In genomic region chr20:25254571-25254970, GRCh38 we compare ENCODE assay signal across 16 cellular contexts. TPM values are rescaled to one million over a fixed set of nuclear protein-coding genes. Genes with fewer than 3 reads are reported as not detected.
DNase-seq lines count a peak whose midpoint lies in the region; ATAC-seq and TF ChIP-seq lines count a peak whose summit lies in the region.
"Had no signal": no experiment of that assay in that cellular context is flagged by ENCODE, and none has a peak within 500 bp of the region (broad histone marks: within the 10 kb centered on the region; RNA-seq: fewer than 3 reads in every experiment).

No MANE protein-coding gene starts in this region.

- no peaks in the 10 kb centered on the region for H3K27me3 Mint-ChIP-seq in osteocyte (ENCODE audit: unreplicated experiment)
- no peaks in the 10 kb centered on the region for H3K27me3 Mint-ChIP-seq in activated T-helper 1 cell treated with anti-CD3 and anti-CD28 coated beads, Interleukin-12 subunit alpha, Interleukin-12 subunit beta, Interleukin-2, Interleukin-4 antibody, amounts not matched to agents 30 ng/mL and 10 ng/mL and 1 ng/mL, durations not matched to agents 14 hours and 24 hours and 36 hours (ENCODE audit: insufficient read depth)
- H3K27me3 Mint-ChIP-seq: T-cell had no signal

- peak; percentile 40 for ATAC-seq in SK-N-SH treated with all-trans-retinoic acid at 6 μM for 48 hours
- peak; percentile 50 to 57 for ATAC-seq in left cardiac atrium
- no peak for ATAC-seq in HG02938 (IDR thresholded peaks at IDR 0.05; ENCODE audit: unreplicated experiment)
- ATAC-seq in PC-3, result no peak
- ATAC-seq: activated naive CD4-positive, alpha-beta T cell treated with anti-CD3 and anti-CD28 coated beads, Interleukin-2, amount 50 U/mL, for 72 hours; T-cell had no signal

- H3K36me3 Mint-ChIP-seq in osteocyte (ENCODE audit: unreplicated experiment), result peaks cover 33% of the 10 kb centered on the region
- peaks cover 6% of the 10 kb centered on the region for H3K36me3 Mint-ChIP-seq in activated T-helper 1 cell treated with anti-CD3 and anti-CD28 coated beads, Interleukin-12 subunit alpha, Interleukin-12 subunit beta, Interleukin-2, Interleukin-4 antibody, amounts not matched to agents 30 ng/mL and 10 ng/mL and 1 ng/mL, durations not matched to agents 14 hours and 24 hours and 36 hours (ENCODE audit: low read depth)
- H3K36me3 Mint-ChIP-seq: activated naive CD4-positive, alpha-beta T cell treated with anti-CD3 and anti-CD28 coated beads, Interleukin-2, amount 50 U/mL, for 72 hours had no signal

- peaks cover 70% of the 10 kb centered on the region for H3K4me1 Mint-ChIP-seq in osteocyte (ENCODE audit: unreplicated experiment)
- peaks cover 34% of the 10 kb centered on the region for H3K4me1 Mint-ChIP-seq in activated T-helper 1 cell treated with anti-CD3 and anti-CD28 coated beads, Interleukin-12 subunit alpha, Interleukin-12 subunit beta, Interleukin-2, Interleukin-4 antibody, amounts not matched to agents 30 ng/mL and 10 ng/mL and 1 ng/mL, durations not matched to agents 14 hours and 24 hours and 36 hours (ENCODE audit: low read depth)

- no peak overlapping the region for H3K9ac ChIP-seq in PC-3 (ENCODE audit: low read length)

- peak; percentile 60 for DNase-seq in BE2C
- DNase-seq in left cardiac atrium, result no peak
- DNase-seq in osteocyte (ENCODE audit: extremely low spot score, unreplicated experiment), result no peak
- DNase-seq in PC-3, result no peak
- no peak for DNase-seq in activated T-helper 1 cell treated with anti-CD3 and anti-CD28 coated beads, Interleukin-12 subunit alpha, Interleukin-12 subunit beta, Interleukin-2, Interleukin-4 antibody, amounts not matched to agents 30 ng/mL and 10 ng/mL and 1 ng/mL, durations not matched to agents 14 hours and 24 hours and 36 hours (ENCODE audit: low spot score)
- DNase-seq in Kasumi-1 (lab: John Stamatoyannopoulos, UW), result no peak
- DNase-seq: DMS 273 treated with DMSO at 0.1 percent for 48 hours; islet precursor cell; NCI-H187 treated with DMSO at 0.1 percent for 48 hours; NCI-H510A; stimulated activated CD4-positive, alpha-beta T cell treated with anti-CD3 and anti-CD28 coated beads, Interleukin-1b, Interleukin-23, amount 100 ng/mL, for 48 hours; T-cell had no signal

- H3K27me3 ChIP-seq in BE2C, result no peaks in the 10 kb centered on the region
- H3K27me3 ChIP-seq in PC-3 (ENCODE audit: low read length), result no peaks in the 10 kb centered on the region

- peak overlapping the region; percentile 11 for H3K27ac Mint-ChIP-seq in osteocyte (ENCODE audit: unreplicated experiment)
- no peak overlapping the region for H3K27ac Mint-ChIP-seq in activated T-helper 1 cell treated with anti-CD3 and anti-CD28 coated beads, Interleukin-12 subunit alpha, Interleukin-12 subunit beta, Interleukin-2, Interleukin-4 antibody, amounts not matched to agents 30 ng/mL and 10 ng/mL and 1 ng/mL, durations not matched to agents 14 hours and 24 hours and 36 hours

- no peaks in the 10 kb centered on the region for H3F3A ChIP-seq in PC-3 (ENCODE audit: low read length, unreplicated experiment)

- H3K79me2 ChIP-seq in PC-3 (ENCODE audit: low read length), result peaks cover 94% of the 10 kb centered on the region

- no peak overlapping the region for H3K4me3 Mint-ChIP-seq in osteocyte (ENCODE audit: unreplicated experiment)
- no peak overlapping the region for H3K4me3 Mint-ChIP-seq in activated T-helper 1 cell treated with anti-CD3 and anti-CD28 coated beads, Interleukin-12 subunit alpha, Interleukin-12 subunit beta, Interleukin-2, Interleukin-4 antibody, amounts not matched to agents 30 ng/mL and 10 ng/mL and 1 ng/mL, durations not matched to agents 14 hours and 24 hours and 36 hours
- H3K4me3 Mint-ChIP-seq: T-cell, WTC11 had no signal

- H3K4me1 ChIP-seq in BE2C (peaks cover 32% of the 10 kb centered on the region), PC-3 (ENCODE audit: insufficient read depth, low read length) (peaks cover 42% of the 10 kb centered on the region)

- H2AFZ ChIP-seq in PC-3 (ENCODE audit: low read length), result no peak overlapping the region

- no peaks in the 10 kb centered on the region for H3K9me3 Mint-ChIP-seq in osteocyte (ENCODE audit: unreplicated experiment)
- H3K9me3 Mint-ChIP-seq in activated T-helper 1 cell treated with anti-CD3 and anti-CD28 coated beads, Interleukin-12 subunit alpha, Interleukin-12 subunit beta, Interleukin-2, Interleukin-4 antibody, amounts not matched to agents 30 ng/mL and 10 ng/mL and 1 ng/mL, durations not matched to agents 14 hours and 24 hours and 36 hours, result no peaks in the 10 kb centered on the region
- H3K9me3 Mint-ChIP-seq: activated naive CD4-positive, alpha-beta T cell treated with anti-CD3 and anti-CD28 coated beads, Interleukin-2, amount 50 U/mL, for 72 hours; T-cell; WTC11 had no signal

- H3K36me3 ChIP-seq in BE2C (peaks cover 8% of the 10 kb centered on the region), PC-3 (ENCODE audit: low read depth, low read length) (peaks cover 46% of the 10 kb centered on the region)

- H4K20me1 ChIP-seq in PC-3 (ENCODE audit: low read length), result peaks cover 78% of the 10 kb centered on the region

- intact Hi-C loops in left cardiac atrium (cut with DNase I) (loop anchor here in 1 of 2 donors (10.0 kb wide), 1 partner anchor 260 kb away; the partner anchor contains the start of gene APMAP), PC-3 (cut with micrococcal nuclease) (no loop called here)
- intact Hi-C loops in activated T-helper 1 cell treated with anti-CD3 and anti-CD28 coated beads, Interleukin-12 subunit alpha, Interleukin-12 subunit beta, Interleukin-2, Interleukin-4 antibody, amounts not matched to agents 30 ng/mL and 10 ng/mL and 1 ng/mL, durations not matched to agents 14 hours and 24 hours and 36 hours (cut with micrococcal nuclease), result no loop called here

- CTCF ChIA-PET in PC-3 (lab: Charles Lee), result interaction anchor here (0.6 kb wide), 1 partner anchor 79 kb away, joined by 3 read pairs; no protein-coding TSS in a partner anchor

- no TSS peak for BruUV-seq in PC-3 (replicated peaks; lab: Mats Ljungman, UMichigan)

- H3K9me2 ChIP-seq in PC-3 (replicated peaks; ENCODE audit: low read length), result no peaks in the 10 kb centered on the region

- TF ChIP-seq CTCF in BE2C (IDR thresholded peaks at IDR 0.05; ENCODE audit: low read depth, low read length), result no peak
- TF ChIP-seq CTCF in osteocyte (IDR thresholded peaks at IDR 0.05), result no peak
- no peak for TF ChIP-seq CTCF in PC-3 (conservative IDR thresholded peaks at IDR 0.05; ENCODE audit: low read depth, low read length)

- H3K4me2 ChIP-seq in PC-3 (ENCODE audit: low read length), result no peak overlapping the region

- H3K4me3 ChIP-seq in BE2C (ENCODE audit: low read depth, low read length) (peak overlapping the region; percentile 12), PC-3 (ENCODE audit: low read length) (no peak overlapping the region)

- no peak overlapping the region for H3K27ac ChIP-seq in PC-3 (ENCODE audit: low read length)

- POLR2A ChIA-PET in PC-3 (lab: Charles Lee; ENCODE audit: unreplicated experiment), result no interaction called here

- H3K9me3 ChIP-seq in BE2C, result no peaks in the 10 kb centered on the region
- no peaks in the 10 kb centered on the region for H3K9me3 ChIP-seq in PC-3 (ENCODE audit: low read length)

TF ChIP-seq in SK-N-SH treated with all-trans-retinoic acid at 6 μM for 48 hours, 23 proteins besides CTCF, POLR2A, EP300 and RAD21:
- TF ChIP-seq TCF4 (CRISPR knock-in tag; IDR thresholded peaks at IDR 0.05; ENCODE audit: borderline replicate concordance) (peak; percentile 81), BACH2 (CRISPR knock-in tag; IDR thresholded peaks at IDR 0.05; ENCODE audit: borderline replicate concordance) (no peak), ISL1 (CRISPR knock-in tag; IDR thresholded peaks at IDR 0.05) (peak; percentile 80)
- TF ChIP-seq, protein P1, sequence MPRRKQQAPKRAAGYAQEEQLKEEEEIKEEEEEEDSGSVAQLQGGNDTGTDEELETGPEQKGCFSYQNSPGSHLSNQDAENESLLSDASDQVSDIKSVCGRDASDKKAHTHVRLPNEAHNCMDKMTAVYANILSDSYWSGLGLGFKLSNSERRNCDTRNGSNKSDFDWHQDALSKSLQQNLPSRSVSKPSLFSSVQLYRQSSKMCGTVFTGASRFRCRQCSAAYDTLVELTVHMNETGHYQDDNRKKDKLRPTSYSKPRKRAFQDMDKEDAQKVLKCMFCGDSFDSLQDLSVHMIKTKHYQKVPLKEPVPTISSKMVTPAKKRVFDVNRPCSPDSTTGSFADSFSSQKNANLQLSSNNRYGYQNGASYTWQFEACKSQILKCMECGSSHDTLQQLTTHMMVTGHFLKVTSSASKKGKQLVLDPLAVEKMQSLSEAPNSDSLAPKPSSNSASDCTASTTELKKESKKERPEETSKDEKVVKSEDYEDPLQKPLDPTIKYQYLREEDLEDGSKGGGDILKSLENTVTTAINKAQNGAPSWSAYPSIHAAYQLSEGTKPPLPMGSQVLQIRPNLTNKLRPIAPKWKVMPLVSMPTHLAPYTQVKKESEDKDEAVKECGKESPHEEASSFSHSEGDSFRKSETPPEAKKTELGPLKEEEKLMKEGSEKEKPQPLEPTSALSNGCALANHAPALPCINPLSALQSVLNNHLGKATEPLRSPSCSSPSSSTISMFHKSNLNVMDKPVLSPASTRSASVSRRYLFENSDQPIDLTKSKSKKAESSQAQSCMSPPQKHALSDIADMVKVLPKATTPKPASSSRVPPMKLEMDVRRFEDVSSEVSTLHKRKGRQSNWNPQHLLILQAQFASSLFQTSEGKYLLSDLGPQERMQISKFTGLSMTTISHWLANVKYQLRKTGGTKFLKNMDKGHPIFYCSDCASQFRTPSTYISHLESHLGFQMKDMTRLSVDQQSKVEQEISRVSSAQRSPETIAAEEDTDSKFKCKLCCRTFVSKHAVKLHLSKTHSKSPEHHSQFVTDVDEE (CRISPR knock-in tag; IDR thresholded peaks at IDR 0.05), result 0 out of 2 replicates have a peak, but pooled peaks have one; percentile 57
TF ChIP-seq in SK-N-SH treated with all-trans-retinoic acid at 6 μM for 48 hours: peak in this region for 3.

RNA-seq across cellular contexts. Expression of gene PYGB, which starts 6.7 kb away (rescaled TPM):
- 58.6 TPM for polyA plus RNA-seq in BE2C (2012; ENCODE audit: insufficient read depth, insufficient read length, low read depth)
- total RNA-seq in left cardiac atrium (100 to 1,000 TPM; 103 to 152 TPM), osteocyte (234 and 251 TPM in 2 replicates), PC-3 (2014; rRNA removed) (216 and 245 TPM in 2 replicates)
- total RNA-seq in activated T-helper 1 cell treated with anti-CD3 and anti-CD28 coated beads, Interleukin-12 subunit alpha, Interleukin-12 subunit beta, Interleukin-2, Interleukin-4 antibody, amounts not matched to agents 30 ng/mL and 10 ng/mL and 1 ng/mL, durations not matched to agents 14 hours and 24 hours and 36 hours, result 36.8 and 38.5 TPM in 2 replicates

RNA-seq across cellular contexts. Expression of gene ENTPD6, which starts 59.1 kb away (rescaled TPM):
- 91.1 TPM for polyA plus RNA-seq in BE2C (2012; ENCODE audit: insufficient read depth, insufficient read length, low read depth)
- total RNA-seq in left cardiac atrium, result 100 to 1,000 TPM; 110 to 127 TPM
- 62.0 and 62.5 TPM in 2 replicates for total RNA-seq in osteocyte
- 122 and 150 TPM in 2 replicates for total RNA-seq in PC-3 (2014; rRNA removed)
- 42.5 and 43.5 TPM in 2 replicates for total RNA-seq in activated T-helper 1 cell treated with anti-CD3 and anti-CD28 coated beads, Interleukin-12 subunit alpha, Interleukin-12 subunit beta, Interleukin-2, Interleukin-4 antibody, amounts not matched to agents 30 ng/mL and 10 ng/mL and 1 ng/mL, durations not matched to agents 14 hours and 24 hours and 36 hours

Comparison
In these comparisons a context has a peak if more than half of its experiments do, and no peak if none do; other contexts are left out.
1. ATAC-seq: peak in SK-N-SH treated with all-trans-retinoic acid at 6 μM for 48 hours (single experiment) and left cardiac atrium (2 of 2); none in HG02938 (single experiment) and PC-3 (single experiment).